In genomic region chr9:124657526-124657925, GRCh38 we compare ENCODE assay signal across 9 cellular contexts.
DNase-seq lines count a peak whose midpoint lies in the region; ATAC-seq and TF ChIP-seq lines count a peak whose summit lies in the region.
"Had no signal": no experiment of that assay in that cellular context is flagged by ENCODE, and none has a peak within 500 bp of the region (broad histone marks: within the 10 kb centered on the region; RNA-seq: fewer than 3 reads in every experiment).

No MANE protein-coding gene starts in this region.

- peak overlapping the region; percentile 75 for H2AFZ ChIP-seq in PC-3 (ENCODE audit: low read length)

- intact Hi-C loops in CD4-positive, alpha-beta T cell (cut with DNase I, micrococcal nuclease): no loop called here
- intact Hi-C loops in PC-3 (cut with micrococcal nuclease): no loop called here

- peak overlapping the region; percentile 92 for H3K27ac Mint-ChIP-seq in CD4-positive, alpha-beta T cell
- peak overlapping the region; percentile 32 for H3K27ac Mint-ChIP-seq in endodermal cell
- peak overlapping the region; percentile 100 for H3K27ac Mint-ChIP-seq in osteocyte (ENCODE audit: unreplicated experiment)
- no peak overlapping the region for H3K27ac Mint-ChIP-seq in activated CD8-positive, alpha-beta T cell treated with anti-CD3 and anti-CD28 coated beads, Interleukin-2, amount 10 ng/mL, durations not matched to agents 7 days and 5 days
- H3K27ac Mint-ChIP-seq: CD4-positive, alpha-beta memory T cell had no signal

- H3K4me1 ChIP-seq in PC-3 (ENCODE audit: insufficient read depth, low read length) (peaks cover 24% of the 10 kb centered on the region), endodermal cell (ENCODE audit: control insufficient read depth, insufficient read depth, low read length) (peaks cover 9% of the 10 kb centered on the region)

- H4K20me1 ChIP-seq in PC-3 (ENCODE audit: low read length): no peaks in the 10 kb centered on the region

- peaks cover 10% of the 10 kb centered on the region for H3K27me3 Mint-ChIP-seq in CD4-positive, alpha-beta T cell
- H3K27me3 Mint-ChIP-seq in endodermal cell (ENCODE audit: insufficient read depth): no peaks in the 10 kb centered on the region
- H3K27me3 Mint-ChIP-seq in osteocyte (ENCODE audit: unreplicated experiment): no peaks in the 10 kb centered on the region
- peaks cover 7% of the 10 kb centered on the region for H3K27me3 Mint-ChIP-seq in activated CD8-positive, alpha-beta T cell treated with anti-CD3 and anti-CD28 coated beads, Interleukin-2, amount 10 ng/mL, durations not matched to agents 7 days and 5 days (ENCODE audit: low read depth)

- no peaks in the 10 kb centered on the region for H3K36me3 Mint-ChIP-seq in CD4-positive, alpha-beta T cell (ENCODE audit: low read depth)
- no peaks in the 10 kb centered on the region for H3K36me3 Mint-ChIP-seq in endodermal cell (ENCODE audit: low read depth)
- peaks cover 3% of the 10 kb centered on the region for H3K36me3 Mint-ChIP-seq in osteocyte (ENCODE audit: unreplicated experiment)
- H3K36me3 Mint-ChIP-seq in activated CD8-positive, alpha-beta T cell treated with anti-CD3 and anti-CD28 coated beads, Interleukin-2, amount 10 ng/mL, durations not matched to agents 7 days and 5 days (ENCODE audit: low read depth): no peaks in the 10 kb centered on the region
- H3K36me3 Mint-ChIP-seq: CD4-positive, alpha-beta memory T cell had no signal

- peak overlapping the region; percentile 90 for H3K4me3 Mint-ChIP-seq in CD4-positive, alpha-beta T cell
- H3K4me3 Mint-ChIP-seq in endodermal cell: no peak overlapping the region
- H3K4me3 Mint-ChIP-seq in osteocyte (ENCODE audit: unreplicated experiment): peak overlapping the region; percentile 98
- no peak overlapping the region for H3K4me3 Mint-ChIP-seq in activated CD8-positive, alpha-beta T cell treated with anti-CD3 and anti-CD28 coated beads, Interleukin-2, amount 10 ng/mL, durations not matched to agents 7 days and 5 days

- BruUV-seq in PC-3 (replicated peaks; lab: Mats Ljungman, UMichigan): no TSS peak

- H3K4me1 Mint-ChIP-seq in CD4-positive, alpha-beta T cell (ENCODE audit: low read depth): peaks cover 35% of the 10 kb centered on the region
- H3K4me1 Mint-ChIP-seq in endodermal cell (peaks cover 36% of the 10 kb centered on the region), osteocyte (ENCODE audit: unreplicated experiment) (peaks cover 44% of the 10 kb centered on the region)
- peaks cover 27% of the 10 kb centered on the region for H3K4me1 Mint-ChIP-seq in activated CD8-positive, alpha-beta T cell treated with anti-CD3 and anti-CD28 coated beads, Interleukin-2, amount 10 ng/mL, durations not matched to agents 7 days and 5 days (ENCODE audit: low read depth)

- H3K9me3 Mint-ChIP-seq in CD4-positive, alpha-beta T cell: no peaks in the 10 kb centered on the region
- H3K9me3 Mint-ChIP-seq in endodermal cell: no peaks in the 10 kb centered on the region
- no peaks in the 10 kb centered on the region for H3K9me3 Mint-ChIP-seq in osteocyte (ENCODE audit: unreplicated experiment)
- no peaks in the 10 kb centered on the region for H3K9me3 Mint-ChIP-seq in activated CD8-positive, alpha-beta T cell treated with anti-CD3 and anti-CD28 coated beads, Interleukin-2, amount 10 ng/mL, durations not matched to agents 7 days and 5 days (ENCODE audit: insufficient read depth)

- DNase-seq in CD4-positive, alpha-beta T cell: no peak
- DNase-seq in PC-3 (no peak), endodermal cell (no peak), osteocyte (ENCODE audit: extremely low spot score, unreplicated experiment) (no peak), NCI-H2196 (lab: John Stamatoyannopoulos, UW; ENCODE audit: unreplicated experiment) (no peak), germinal center (ENCODE audit: low spot score) (no peak)
- no peak for DNase-seq in activated CD8-positive, alpha-beta T cell treated with anti-CD3 and anti-CD28 coated beads, Interleukin-2, amount 10 ng/mL, durations not matched to agents 7 days and 5 days

- peak overlapping the region; percentile 96 for H3K4me2 ChIP-seq in PC-3 (ENCODE audit: low read length)

- no peak overlapping the region for H3K27ac ChIP-seq in CD4-positive, alpha-beta T cell (ENCODE audit: low read depth, low read length)
- peak overlapping the region; percentile 37; the same call in 1 of the 2 replicates for H3K27ac ChIP-seq in PC-3 (ENCODE audit: low read length)
- H3K27ac ChIP-seq in endodermal cell (ENCODE audit: low read depth, low read length): peak overlapping the region; percentile 100

- H3K36me3 ChIP-seq in PC-3 (ENCODE audit: low read depth, low read length) (no peaks in the 10 kb centered on the region), endodermal cell (ENCODE audit: control insufficient read depth, insufficient read depth, low read length) (no peaks in the 10 kb centered on the region)

- TF ChIP-seq CTCF in CD4-positive, alpha-beta T cell (IDR thresholded peaks at IDR 0.05): no peak
- no peak for TF ChIP-seq CTCF in PC-3 (conservative IDR thresholded peaks at IDR 0.05; ENCODE audit: low read depth, low read length)
- TF ChIP-seq CTCF in endodermal cell (conservative IDR thresholded peaks at IDR 0.05): no peak
- TF ChIP-seq CTCF in osteocyte (IDR thresholded peaks at IDR 0.05): no peak

- ATAC-seq in CD4-positive, alpha-beta T cell (ENCODE audit: poor library complexity): no peak
- ATAC-seq in PC-3 (no peak), GM19397 (IDR thresholded peaks at IDR 0.05; ENCODE audit: unreplicated experiment) (no peak)
- ATAC-seq in activated CD8-positive, alpha-beta T cell treated with anti-CD3 and anti-CD28 coated beads, Interleukin-2, amount 10 ng/mL, durations not matched to agents 7 days and 5 days: no peak

- H3K9ac ChIP-seq in PC-3 (ENCODE audit: low read length) (no peak overlapping the region), endodermal cell (ENCODE audit: extremely low read depth, low read length, poor library complexity, severe bottlenecking) (no peak overlapping the region)

- peaks cover 33% of the 10 kb centered on the region for H3K79me2 ChIP-seq in PC-3 (ENCODE audit: low read length)

- no peaks in the 10 kb centered on the region for H3K9me3 ChIP-seq in CD4-positive, alpha-beta T cell (ENCODE audit: control insufficient read depth, low read length)
- H3K9me3 ChIP-seq in PC-3 (ENCODE audit: low read length) (no peaks in the 10 kb centered on the region), endodermal cell (ENCODE audit: control insufficient read depth, low read length) (no peaks in the 10 kb centered on the region)

- 40 to 87% methylated on average over 1 of the region's 1 CpG for WGBS in endodermal cell (ENCODE audit: insufficient coverage in 1 of 2, insufficient read length in 1 of 2), 2 experiments

- CTCF ChIA-PET in CD4-positive, alpha-beta T cell (lab: Charles Lee): no interaction called here
- CTCF ChIA-PET in PC-3 (lab: Charles Lee): no interaction called here
- CTCF ChIA-PET in activated CD8-positive, alpha-beta T cell treated with anti-CD3 and anti-CD28 coated beads, Interleukin-2, amount 10 ng/mL, durations not matched to agents 7 days and 5 days (lab: Charles Lee): interaction anchor here (1.0 to 2.1 kb wide), 4 partner anchors 40 to 121 kb away, joined by 3 to 7 read pairs (median 4); no protein-coding TSS in a partner anchor

- no peaks in the 10 kb centered on the region for H3K9me2 ChIP-seq in PC-3 (replicated peaks; ENCODE audit: low read length)

- POLR2A ChIA-PET in CD4-positive, alpha-beta T cell (lab: Charles Lee): interaction anchor here (0.7 to 1.2 kb wide), 4 partner anchors 10 to 538 kb away, joined by 3 to 4 read pairs (median 4); no protein-coding TSS in a partner anchor
- POLR2A ChIA-PET in PC-3 (lab: Charles Lee; ENCODE audit: unreplicated experiment): no interaction called here
- POLR2A ChIA-PET in activated CD8-positive, alpha-beta T cell treated with anti-CD3 and anti-CD28 coated beads, Interleukin-2, amount 10 ng/mL, durations not matched to agents 7 days and 5 days (lab: Charles Lee): interaction anchor here (0.6 kb wide), 1 partner anchor 713 kb away, joined by 5 read pairs; no protein-coding TSS in a partner anchor

- no peaks in the 10 kb centered on the region for H3F3A ChIP-seq in PC-3 (ENCODE audit: low read length, unreplicated experiment)

- H3K4me3 ChIP-seq in PC-3 (ENCODE audit: low read length) (0 out of 2 replicates have a peak overlapping the region, but pooled peaks have one; percentile 72), endodermal cell (ENCODE audit: low read length) (no peak overlapping the region)

- peaks cover 4% of the 10 kb centered on the region for H3K27me3 ChIP-seq in CD4-positive, alpha-beta T cell (ENCODE audit: control insufficient read depth, insufficient read depth, low read length)
- no peaks in the 10 kb centered on the region for H3K27me3 ChIP-seq in PC-3 (ENCODE audit: low read length)
- no peaks in the 10 kb centered on the region for H3K27me3 ChIP-seq in endodermal cell (ENCODE audit: control insufficient read depth, insufficient read depth, low read length, poor library complexity, severe bottlenecking)

Comparison
In these comparisons a context has a peak if more than half of its experiments do, and no peak if none do; other contexts are left out.
1. H3K4me3 Mint-ChIP-seq: peak in CD4-positive, alpha-beta T cell (single experiment) and osteocyte (single experiment); none in endodermal cell (single experiment) and activated CD8-positive, alpha-beta T cell treated with anti-CD3 and anti-CD28 coated beads, Interleukin-2, amount 10 ng/mL, durations not matched to agents 7 days and 5 days (single experiment).